ENCODE assay signal across 11 cellular contexts in genomic region chr7:1461640-1462375, GRCh38. TPM values are rescaled to one million over a fixed set of nuclear protein-coding genes. Genes with fewer than 3 reads are reported as not detected.
DNase-seq lines count a peak whose midpoint lies in the region; ATAC-seq and TF ChIP-seq lines count a peak whose summit lies in the region.
"Had no signal": no experiment of that assay in that cellular context is flagged by ENCODE, and none has a peak within 500 bp of the region (broad histone marks: within the 10 kb centered on the region; RNA-seq: fewer than 3 reads in every experiment).

No MANE protein-coding gene starts in this region.

- H3K27me3 Mint-ChIP-seq in central memory CD8-positive, alpha-beta T cell: no peaks in the 10 kb centered on the region

- TF ChIP-seq EP300 in transverse colon (IDR thresholded peaks at IDR 0.05; ENCODE audit: low read depth): no peak

- H3K36me3 ChIP-seq in breast epithelium (no peaks in the 10 kb centered on the region), mammary epithelial cell (ENCODE audit: insufficient read depth, low read length) (no peaks in the 10 kb centered on the region), muscle layer of colon (ENCODE audit: insufficient read depth, low read length) (no peaks in the 10 kb centered on the region), transverse colon (no peaks in the 10 kb centered on the region)
- no peaks in the 10 kb centered on the region for H3K36me3 ChIP-seq in effector memory CD4-positive, alpha-beta T cell (ENCODE audit: control insufficient read depth, insufficient read depth, low read length)

- CTCF ChIA-PET in mammary epithelial cell (lab: Charles Lee; ENCODE audit: low non-redundant PET): no interaction called here

- H3K4me2 ChIP-seq in mammary epithelial cell (ENCODE audit: insufficient read depth, low read depth, low read length): no peak overlapping the region

- TF ChIP-seq POLR2A in breast epithelium (IDR thresholded peaks at IDR 0.05) (no peak), transverse colon (IDR thresholded peaks at IDR 0.05) (no peak)

- H3K9ac ChIP-seq in mammary epithelial cell (ENCODE audit: insufficient read depth, low read length) (no peak overlapping the region), muscle layer of colon (ENCODE audit: low read length) (no peak overlapping the region)

- H3K9me3 ChIP-seq in breast epithelium (no peaks in the 10 kb centered on the region), mammary epithelial cell (replicated peaks; ENCODE audit: insufficient read depth, low read length) (no peaks in the 10 kb centered on the region), muscle layer of colon (ENCODE audit: low read length) (no peaks in the 10 kb centered on the region), transverse colon (no peaks in the 10 kb centered on the region)
- no peaks in the 10 kb centered on the region for H3K9me3 ChIP-seq in effector memory CD4-positive, alpha-beta T cell (ENCODE audit: control insufficient read depth, low read length)

- no peak for ATAC-seq in central memory CD8-positive, alpha-beta T cell (replicated peaks; ENCODE audit: extremely low read depth, poor library complexity, severe bottlenecking)

- H3K4me3 ChIP-seq in breast epithelium (peak overlapping the region in 2 of 3 donors; percentile 81), mammary epithelial cell (replicated peaks in 1 of 3; ENCODE audit: insufficient read depth in 1 of 3, low read depth in 2 of 3, low read length in 3 of 3) (no peak overlapping the region), muscle layer of colon (ENCODE audit: low read depth in 1 of 2, low read length in 2 of 2) (no peak overlapping the region), transverse colon (no peak overlapping the region)
- no peak overlapping the region for H3K4me3 ChIP-seq in effector memory CD4-positive, alpha-beta T cell (ENCODE audit: insufficient read depth, low read depth, low read length, poor library complexity, severe bottlenecking)

- peak overlapping the region; percentile 6 for H3K4me3 Mint-ChIP-seq in central memory CD8-positive, alpha-beta T cell

- in situ Hi-C loops in mammary epithelial cell (cut with MboI; ENCODE audit: low sequenced_read_pairs in 2 of 2): loop anchor here in 1 of 2 donors (25.0 kb wide), 1 partner anchor 275 kb away; no protein-coding TSS in a partner anchor
- in situ Hi-C loops in transverse colon (cut with MboI; ENCODE audit: low pct_ligation_motif_present in 1 of 4, low pct_unique_long_range_greater_than_20kb in 1 of 4, low sequenced_read_pairs in 3 of 4): no loop called here

- H4K20me1 ChIP-seq in mammary epithelial cell (ENCODE audit: insufficient read depth, low read length): no peaks in the 10 kb centered on the region

- H3K27ac ChIP-seq in breast epithelium (peak overlapping the region; percentile 81 to 82), mammary epithelial cell (ENCODE audit: insufficient read depth, low read depth, low read length) (no peak overlapping the region), muscle layer of colon (ENCODE audit: low read depth, low read length) (peak overlapping the region; percentile 76), transverse colon (peak overlapping the region; percentile 87 to 94 (median 92))
- no peak overlapping the region for H3K27ac ChIP-seq in effector memory CD4-positive, alpha-beta T cell (ENCODE audit: insufficient read depth, low read length, poor library complexity, severe bottlenecking)

- no peaks in the 10 kb centered on the region for H3K27me3 ChIP-seq in breast epithelium
- no peaks in the 10 kb centered on the region for H3K27me3 ChIP-seq in mammary epithelial cell (ENCODE audit: insufficient read depth, low read length)
- no peaks in the 10 kb centered on the region for H3K27me3 ChIP-seq in muscle layer of colon (ENCODE audit: control insufficient read depth in 1 of 2, insufficient read depth in 2 of 2, low read length in 2 of 2)
- no peaks in the 10 kb centered on the region for H3K27me3 ChIP-seq in transverse colon
- H3K27me3 ChIP-seq in effector memory CD4-positive, alpha-beta T cell (replicated peaks; ENCODE audit: control insufficient read depth, insufficient read depth, low read length, poor library complexity, severe bottlenecking): no peaks in the 10 kb centered on the region

- intact Hi-C loops in breast epithelium (cut with DNase I; ENCODE audit: low total_unique reads): no loop called here
- intact Hi-C loops in mammary epithelial cell (cut with micrococcal nuclease): loop anchor here (5.0 kb wide), 1 partner anchor 95 kb away; the partner anchor contains the start of gene TMEM184A
- intact Hi-C loops in transverse colon (cut with DNase I; ENCODE audit: low total_unique reads): no loop called here

- dilution Hi-C loops in mammary epithelial cell (cut with HindIII; ENCODE audit: low sequenced_read_pairs): no loop called here

- no TSS peak for BruUV-seq in mammary epithelial cell (replicated peaks; lab: Mats Ljungman, UMichigan)

- H3K27ac Mint-ChIP-seq in central memory CD8-positive, alpha-beta T cell (ENCODE audit: low read depth): peak overlapping the region; percentile 1

- H3K4me1 ChIP-seq in breast epithelium (peaks cover 0 to 5% of the 10 kb centered on the region in 2 donors), mammary epithelial cell (ENCODE audit: insufficient read depth, low read length) (peaks cover 46% of the 10 kb centered on the region), muscle layer of colon (ENCODE audit: insufficient read depth, low read length) (peaks cover 54% of the 10 kb centered on the region), transverse colon (peaks cover 52 to 79% (median 76%) of the 10 kb centered on the region in 4 donors)
- peaks cover 18% of the 10 kb centered on the region for H3K4me1 ChIP-seq in effector memory CD4-positive, alpha-beta T cell (ENCODE audit: control insufficient read depth, insufficient read depth, low read length, poor library complexity, severe bottlenecking)

- H3K36me3 Mint-ChIP-seq in central memory CD8-positive, alpha-beta T cell (ENCODE audit: insufficient read depth): no peaks in the 10 kb centered on the region

- 90% methylated on average over 6 of the region's 19 CpGs for WGBS in mammary epithelial cell (ENCODE audit: low coverage, missing lambda C conversion rate)
- WGBS in transverse colon (ENCODE audit: low coverage in 1 of 2), 2 donors: 10 to 52% methylated on average over 3 to 19 of the region's 19 CpGs

- peaks cover 23% of the 10 kb centered on the region for H3K79me2 ChIP-seq in mammary epithelial cell (ENCODE audit: insufficient read depth, low read length)

- DNase-seq in breast epithelium (ENCODE audit: low spot score in 2 of 2) (no peak), mammary epithelial cell (no peak), transverse colon (no peak), NCI-H2029 (lab: John Stamatoyannopoulos, UW) (no peak), DMS114 treated with DMSO at 0.1 percent for 48 hours (lab: John Stamatoyannopoulos, UW; ENCODE audit: unreplicated experiment) (no peak)
- DNase-seq in central memory CD8-positive, alpha-beta T cell (ENCODE audit: low spot score in 2 of 2): no peak
- DNase-seq in effector memory CD4-positive, alpha-beta T cell: no peak
- DNase-seq: activated T-cell treated with anti-CD3 and anti-CD28 coated beads for 4 hours, AML-193, T-helper 1 cell had no signal

- H3K9me3 Mint-ChIP-seq in central memory CD8-positive, alpha-beta T cell: no peaks in the 10 kb centered on the region

- TF ChIP-seq CTCF in breast epithelium (IDR thresholded peaks at IDR 0.05) (no peak), mammary epithelial cell (conservative IDR thresholded peaks at IDR 0.05 in 1 of 2, IDR thresholded peaks at IDR 0.05 in 1 of 2; ENCODE audit: extremely low read depth in 1 of 2, insufficient read depth in 1 of 2, low read depth in 1 of 2, low read length in 2 of 2) (no peak), transverse colon (IDR thresholded peaks at IDR 0.05) (no peak)

- peaks cover 22% of the 10 kb centered on the region for H3K4me1 Mint-ChIP-seq in central memory CD8-positive, alpha-beta T cell

- H2AFZ ChIP-seq in mammary epithelial cell (ENCODE audit: low read depth, low read length): no peak overlapping the region

RNA-seq across cellular contexts. Expression of gene MICALL2, which starts 2.5 kb away (rescaled TPM):
- total RNA-seq in breast epithelium (10 to 100 TPM in 2 of 3 donors, 1 to 10 TPM in 1; 4.0 to 20.0 (median 15.8) TPM), mammary epithelial cell (10 to 100 TPM; 41.7 to 69.8 TPM), transverse colon (100 to 1,000 TPM in 2 of 4 donors, 10 to 100 TPM in 2; 67.6 to 181 (median 97.0) TPM)
- polyA plus RNA-seq in mammary epithelial cell: 28.8 TPM
- 44.0 TPM for polyA minus RNA-seq in mammary epithelial cell

RNA-seq across cellular contexts. Expression of gene INTS1, which starts 42.4 kb away (rescaled TPM):
- total RNA-seq in breast epithelium: 10 to 100 TPM; 27.5 to 32.1 (median 27.7) TPM
- 10 to 100 TPM; 51.3 to 81.1 TPM for total RNA-seq in mammary epithelial cell
- 31.7 TPM for polyA plus RNA-seq in mammary epithelial cell
- 62.4 TPM for polyA minus RNA-seq in mammary epithelial cell
- total RNA-seq in transverse colon: 100 to 1,000 TPM in 1 of 4 donors, 10 to 100 TPM in 3; 50.3 to 134 (median 71.4) TPM

Comparison
In these comparisons a context has a peak if more than half of its experiments do, and no peak if none do; other contexts are left out.
1. H3K27ac ChIP-seq: peak in breast epithelium (2 of 2), muscle layer of colon (single experiment) and transverse colon (4 of 4); none in mammary epithelial cell (single experiment) and effector memory CD4-positive, alpha-beta T cell (single experiment).
2. H3K4me3 ChIP-seq: peak in breast epithelium (2 of 3); none in mammary epithelial cell (0 of 3), muscle layer of colon (0 of 2), transverse colon (0 of 4) and effector memory CD4-positive, alpha-beta T cell (single experiment).